8 cellular contexts compared by ENCODE assay signal in genomic region chr6:106325336-106326178, GRCh38. TPM values are rescaled to one million over a fixed set of nuclear protein-coding genes. Genes with fewer than 3 reads are reported as not detected.
DNase-seq lines count a peak whose midpoint lies in the region; ATAC-seq, FAIRE-seq and TF ChIP-seq lines count a peak whose summit lies in the region.

Gene ATG5 (minus strand): TSS chr6:106325760. CDS start chr6:106316208, 9,552 bp downstream.

- H3K36me3 ChIP-seq in BE2C: no peaks in the 10 kb centered on the region

- DNase-seq in BE2C (peak; percentile 99), GM19240 (ENCODE audit: insufficient read length, low spot score) (peak; percentile 87), NCI-H526 (lab: John Stamatoyannopoulos, UW) (peak; percentile 97 to 99), kidney glomerular epithelial cell (lab: John Stamatoyannopoulos, UW) (peak; percentile 97)
- peak; percentile 100 for DNase-seq in activated CD4-positive, alpha-beta T cell treated with anti-CD3 and anti-CD28 coated beads for 48 hours
- peak; percentile 98 to 99 for DNase-seq in stimulated activated CD4-positive, alpha-beta T cell treated with anti-CD3 and anti-CD28 coated beads, Interleukin-1b, Interleukin-23, amount 100 ng/mL, for 1 hour (ENCODE audit: low read depth in 2 of 2)

- H3K4me1 ChIP-seq in BE2C: no peaks in the 10 kb centered on the region; the same call in 1 of the 2 replicates

- H3K9me3 ChIP-seq in BE2C: no peaks in the 10 kb centered on the region

- H3K27me3 ChIP-seq in BE2C: no peaks in the 10 kb centered on the region; the same call in 1 of the 2 replicates

- H3K4me3 ChIP-seq in BE2C (ENCODE audit: low read depth, low read length): peak within 1 kb of the TSS; percentile 96

- TF ChIP-seq CTCF in BE2C (IDR thresholded peaks at IDR 0.05; ENCODE audit: low read depth, low read length): no peak

- peak; percentile 94 for ATAC-seq in HG03460 (IDR thresholded peaks at IDR 0.05; ENCODE audit: unreplicated experiment)

- peak; percentile 47 for FAIRE-seq in colon (lab: Jason Lieb, UNC)

RNA-seq across cellular contexts. Expression of gene ATG5, which starts in this region (rescaled TPM):
- polyA plus RNA-seq in BE2C (2012; ENCODE audit: insufficient read depth, insufficient read length, low read depth): 21.7 TPM

Comparison
In these comparisons a context has a peak if more than half of its experiments do, and no peak if none do; other contexts are left out.
1. Peak in every context shown above with its lines: DNase-seq, ATAC-seq and H3K4me3 ChIP-seq.